Comparison of ENCODE assay signal across 8 cellular contexts in the genomic region with DNA sequence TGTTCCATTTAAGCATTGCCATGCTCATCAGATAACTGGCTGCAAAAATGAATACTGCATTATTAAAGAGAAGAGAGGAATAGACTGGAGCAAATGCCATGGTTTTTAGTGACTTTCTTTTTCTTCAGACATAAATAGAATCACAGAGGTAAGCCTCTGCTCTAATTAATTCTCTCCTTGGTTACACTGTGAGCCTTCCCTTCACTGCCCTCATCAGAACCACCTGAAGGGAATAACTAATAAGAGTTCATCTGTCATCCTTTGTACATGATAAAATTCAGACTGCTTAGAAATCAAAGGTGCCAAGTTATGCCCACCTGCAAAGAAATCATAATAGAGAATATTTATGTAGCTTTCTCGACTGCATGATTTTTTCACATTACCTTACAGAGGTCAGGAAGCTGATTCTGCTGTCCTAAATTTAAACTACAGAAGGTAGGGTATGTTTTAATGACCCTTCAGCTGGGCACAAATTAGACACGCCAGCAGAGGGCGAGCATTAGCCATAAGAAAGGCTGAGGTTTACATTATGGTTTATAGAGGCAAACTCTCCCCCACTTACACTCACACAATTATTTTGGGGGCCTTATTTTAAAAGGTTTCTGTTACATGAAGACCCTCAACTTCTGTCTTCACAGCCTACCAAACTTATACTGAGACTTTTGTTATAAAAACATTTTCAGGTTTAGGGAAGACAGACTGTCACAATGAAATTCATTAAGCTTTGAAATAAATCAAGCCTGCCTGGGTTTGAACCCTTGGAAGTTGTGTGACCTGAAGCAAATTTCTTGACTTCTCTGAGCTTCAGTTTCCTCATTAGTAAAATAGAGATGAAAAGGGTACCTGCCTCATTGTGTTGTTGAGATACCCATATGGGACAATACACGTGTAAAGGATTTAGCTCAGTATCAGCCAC. TPM values are rescaled to one million over a fixed set of nuclear protein-coding genes. Genes with fewer than 3 reads are reported as not detected.
DNase-seq lines count a peak whose midpoint lies in the region; ATAC-seq, FAIRE-seq and TF ChIP-seq lines count a peak whose summit lies in the region.

No MANE protein-coding gene starts in this region.

- no peak overlapping the region for H3K27ac ChIP-seq in osteoblast (ENCODE audit: low read depth, low read length)

- H3K27ac Mint-ChIP-seq in activated T-cell treated with anti-CD3 and anti-CD28 coated beads, Interleukin-2, amount 50 U/mL, for 24 hours, result no peak overlapping the region

- H3K27me3 ChIP-seq in osteoblast (ENCODE audit: insufficient read depth, low read length), result no peaks in the 10 kb centered on the region

- no peak for TF ChIP-seq POLR2A in GM12891 (IDR thresholded peaks at IDR 0.05; ENCODE audit: low read depth, low read length)

- no peaks in the 10 kb centered on the region for H3K36me3 ChIP-seq in osteoblast (ENCODE audit: insufficient read depth, low read length)

- no peaks in the 10 kb centered on the region for H4K20me1 ChIP-seq in osteoblast (ENCODE audit: insufficient read depth, low read length)

- no peak overlapping the region for H3K4me3 ChIP-seq in osteoblast (ENCODE audit: insufficient read depth, low read length)

- no peak overlapping the region for H3K4me3 Mint-ChIP-seq in activated T-cell treated with anti-CD3 and anti-CD28 coated beads, Interleukin-2, amount 50 U/mL, for 24 hours
- no peak overlapping the region for H3K4me3 Mint-ChIP-seq in activated T-cell treated with anti-CD3 and anti-CD28 coated beads, Interleukin-2, amount 50 U/mL, for 4 hours

- H3K79me2 ChIP-seq in osteoblast (ENCODE audit: insufficient read depth, low read length), result no peaks in the 10 kb centered on the region

- no peak overlapping the region for H2AFZ ChIP-seq in osteoblast (ENCODE audit: low read length)

- H3K4me1 Mint-ChIP-seq in activated T-cell treated with anti-CD3 and anti-CD28 coated beads, Interleukin-2, amount 50 U/mL, for 24 hours (ENCODE audit: low read depth), result no peaks in the 10 kb centered on the region
- no peaks in the 10 kb centered on the region for H3K4me1 Mint-ChIP-seq in activated T-cell treated with anti-CD3 and anti-CD28 coated beads, Interleukin-2, amount 50 U/mL, for 4 hours (ENCODE audit: low read depth)

- no peak overlapping the region for H3K4me2 ChIP-seq in osteoblast (ENCODE audit: insufficient read depth, low read length)

- peak; percentile 40 for TF ChIP-seq CTCF in osteoblast (IDR thresholded peaks at IDR 0.05; ENCODE audit: extremely low read depth, low read depth, low read length)

- peak; percentile 30 for DNase-seq in activated T-cell treated with anti-CD3 and anti-CD28 coated beads, Interleukin-2, amount 50 U/mL, for 24 hours
- no peak for DNase-seq in activated T-cell treated with anti-CD3 and anti-CD28 coated beads, Interleukin-2, amount 50 U/mL, for 4 hours
- peak; percentile 10 for DNase-seq in NCI-H748 treated with DMSO at 0.1 percent for 48 hours (lab: John Stamatoyannopoulos, UW)
- DNase-seq in dermis blood vessel endothelial cell, result peak; percentile 20
- DNase-seq in osteoblast (ENCODE audit: insufficient read length, low spot score, missing footprints), result no peak
- no peak for DNase-seq in effector CD8-positive, alpha-beta T cell (lab: John Stamatoyannopoulos, UW)
- no peak for DNase-seq in GM12891 (ENCODE audit: insufficient read length, low spot score)

- H3K9me3 ChIP-seq in osteoblast (ENCODE audit: low read depth, low read length), result no peaks in the 10 kb centered on the region

- no peak for ATAC-seq in activated T-cell treated with anti-CD3 and anti-CD28 coated beads, Interleukin-2, amount 50 U/mL, for 4 hours
- ATAC-seq in GM18870 (IDR thresholded peaks at IDR 0.05; ENCODE audit: unreplicated experiment), result no peak

- no peaks in the 10 kb centered on the region for H3K4me1 ChIP-seq in osteoblast (ENCODE audit: insufficient read depth, low read length)

- no peak for FAIRE-seq in GM12891 (lab: Jason Lieb, UNC)

- H3K36me3 Mint-ChIP-seq in activated T-cell treated with anti-CD3 and anti-CD28 coated beads, Interleukin-2, amount 50 U/mL, for 24 hours (ENCODE audit: low read depth), result no peaks in the 10 kb centered on the region
- H3K36me3 Mint-ChIP-seq in activated T-cell treated with anti-CD3 and anti-CD28 coated beads, Interleukin-2, amount 50 U/mL, for 4 hours (ENCODE audit: insufficient read depth), result no peaks in the 10 kb centered on the region

- no peaks in the 10 kb centered on the region for H3K9me3 Mint-ChIP-seq in activated T-cell treated with anti-CD3 and anti-CD28 coated beads, Interleukin-2, amount 50 U/mL, for 24 hours
- no peaks in the 10 kb centered on the region for H3K9me3 Mint-ChIP-seq in activated T-cell treated with anti-CD3 and anti-CD28 coated beads, Interleukin-2, amount 50 U/mL, for 4 hours

- H3K27me3 Mint-ChIP-seq in activated T-cell treated with anti-CD3 and anti-CD28 coated beads, Interleukin-2, amount 50 U/mL, for 24 hours, result peaks cover 9% of the 10 kb centered on the region
- H3K27me3 Mint-ChIP-seq in activated T-cell treated with anti-CD3 and anti-CD28 coated beads, Interleukin-2, amount 50 U/mL, for 4 hours (ENCODE audit: low read depth), result peaks cover 6% of the 10 kb centered on the region

TF ChIP-seq in GM12891, 5 proteins besides CTCF, POLR2A, EP300 and RAD21:
- TF ChIP-seq SPI1 (IDR thresholded peaks at IDR 0.05; ENCODE audit: low read depth, low read length) (no peak), POLR2AphosphoS5 (IDR thresholded peaks at IDR 0.05; ENCODE audit: low read depth, low read length) (no peak), TAF1 (IDR thresholded peaks at IDR 0.05; ENCODE audit: low read depth, low read length) (no peak), PAX5 (IDR thresholded peaks at IDR 0.05; ENCODE audit: insufficient read depth, low read length, severe bottlenecking) (no peak), POU2F2 (IDR thresholded peaks at IDR 0.05; ENCODE audit: low read depth, low read length) (no peak)
TF ChIP-seq in GM12891: peak in this region for 0.

RNA-seq across cellular contexts. Expression of a gene that starts 15.3 kb away (rescaled TPM):
- total RNA-seq in activated T-cell treated with anti-CD3 and anti-CD28 coated beads, Interleukin-2, amount 50 U/mL, for 4 hours, result not detected
- total RNA-seq in dermis blood vessel endothelial cell (not detected in 2 replicates), osteoblast (under 0.01 TPM in 1 of 2 replicates, not detected in the other)
- 0.42 TPM for polyA plus RNA-seq in GM12891 (2012; ENCODE audit: low read depth, missing spikeins)

Comparison
In these comparisons a context has a peak if more than half of its experiments do, and no peak if none do; other contexts are left out.
1. DNase-seq: peak in activated T-cell treated with anti-CD3 and anti-CD28 coated beads, Interleukin-2, amount 50 U/mL, for 24 hours (single experiment), NCI-H748 treated with DMSO at 0.1 percent for 48 hours (single experiment) and dermis blood vessel endothelial cell (single experiment); none in activated T-cell treated with anti-CD3 and anti-CD28 coated beads, Interleukin-2, amount 50 U/mL, for 4 hours (single experiment), osteoblast (single experiment), effector CD8-positive, alpha-beta T cell (single experiment) and GM12891 (single experiment).